1 cellular context compared by ENCODE assay signal in the genomic region with DNA sequence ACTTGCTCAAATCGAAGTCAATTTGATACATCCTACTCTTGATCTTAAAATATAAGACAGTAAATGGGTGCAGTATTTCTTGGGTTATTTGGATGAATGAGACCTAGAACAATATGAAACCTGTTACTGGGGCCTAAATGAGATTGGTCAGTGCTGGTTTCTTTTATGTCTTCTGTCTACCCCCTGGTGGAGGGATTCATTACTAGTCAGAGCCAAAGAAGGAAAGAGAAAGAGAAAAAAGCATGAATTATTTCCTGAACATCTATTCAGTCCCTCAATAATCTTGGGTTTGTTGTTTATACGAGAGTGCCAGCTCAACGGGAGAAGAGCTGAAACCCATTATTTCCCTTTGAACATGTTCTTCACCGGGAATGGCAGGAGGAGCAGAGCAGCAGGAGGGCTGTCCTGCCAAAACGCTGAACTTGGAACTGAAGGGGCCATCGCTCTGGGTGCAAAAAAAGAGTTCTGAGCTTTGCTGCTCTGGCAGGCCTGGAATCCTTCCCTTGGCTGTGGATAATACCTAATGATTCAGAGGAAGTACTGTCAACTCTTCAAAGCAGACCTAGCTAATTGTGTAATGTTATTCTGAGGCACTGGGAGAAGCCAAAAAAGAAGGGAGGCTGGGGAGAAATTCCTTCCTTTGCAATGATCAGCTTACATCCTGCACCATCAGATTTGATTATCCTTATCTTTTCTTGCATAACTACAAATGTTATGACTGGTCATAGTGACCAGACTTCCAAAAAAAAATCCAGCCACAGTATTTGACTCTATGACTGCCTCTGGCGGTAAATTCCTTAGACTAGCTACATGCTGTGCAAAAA.
TF ChIP-seq lines count a peak whose summit lies in the region.

No MANE protein-coding gene starts in this region.

TF ChIP-seq in liver, 16 proteins besides CTCF, POLR2A, EP300 and RAD21 (continued from another document):
- no peak for TF ChIP-seq ZBTB33 (IDR thresholded peaks at IDR 0.05)
- no peak for TF ChIP-seq JUND (IDR thresholded peaks at IDR 0.05)
- no peak for TF ChIP-seq EGR1 (IDR thresholded peaks at IDR 0.05; ENCODE audit: low read depth in 2 of 2)
- TF ChIP-seq FOXA1 (IDR thresholded peaks at IDR 0.05): no peak
- TF ChIP-seq FOXA2 (IDR thresholded peaks at IDR 0.05): no peak
